ENCODE assay signal across 1 cellular context in genomic region chr17:50405353-50405752, GRCh38. TPM values are rescaled to one million over a fixed set of nuclear protein-coding genes. Genes with fewer than 3 reads are reported as not detected.
"Had no signal": no experiment of that assay in that cellular context is flagged by ENCODE, and none has a peak within 500 bp of the region (broad histone marks: within the 10 kb centered on the region; RNA-seq: fewer than 3 reads in every experiment).

No MANE protein-coding gene starts in this region.

RNA-seq across cellular contexts. Expression of gene EME1, which starts 32.3 kb away (rescaled TPM):
- total RNA-seq: ascending aorta had no signal
